In the genomic region with DNA sequence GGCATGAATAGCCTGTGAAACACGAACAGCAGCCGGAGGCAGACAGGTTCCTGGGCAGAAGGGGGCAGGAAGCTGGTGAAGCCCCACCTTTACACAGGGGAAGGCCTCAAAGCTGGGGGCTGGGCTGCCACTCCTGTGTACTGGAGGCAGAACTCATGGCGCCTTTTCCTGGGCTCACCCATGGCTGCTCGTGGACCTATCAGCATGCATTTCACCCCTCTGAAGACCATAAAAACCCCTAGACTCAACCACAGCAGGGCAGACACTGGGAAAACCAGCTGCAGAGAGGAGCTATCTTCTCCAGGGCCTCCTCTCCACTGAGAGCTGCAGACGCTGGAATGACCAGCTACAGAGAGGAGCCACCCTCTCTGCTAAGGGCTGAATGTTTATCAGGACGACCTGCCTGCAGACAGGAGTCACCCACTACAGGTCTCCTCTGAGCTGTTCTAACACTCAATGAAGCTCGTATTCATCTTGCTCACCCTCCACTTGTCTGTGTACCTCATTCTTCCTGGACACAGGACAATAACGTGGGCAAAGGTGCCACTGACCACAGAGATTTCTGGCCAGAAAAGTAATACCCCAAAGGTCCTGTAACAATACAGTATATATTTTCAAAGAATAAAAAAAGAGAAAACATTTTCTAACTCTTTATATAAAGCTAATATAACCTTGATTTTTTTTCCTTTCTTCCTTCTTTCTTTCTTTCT, we compare ENCODE assay signal across 19 cellular contexts. TPM values are rescaled to one million over a fixed set of nuclear protein-coding genes. Genes with fewer than 3 reads are reported as not detected.
DNase-seq lines count a peak whose midpoint lies in the region; ATAC-seq, FAIRE-seq and TF ChIP-seq lines count a peak whose summit lies in the region.
"Had no signal": no experiment of that assay in that cellular context is flagged by ENCODE, and none has a peak within 500 bp of the region (broad histone marks: within the 10 kb centered on the region; RNA-seq: fewer than 3 reads in every experiment).

No MANE protein-coding gene starts in this region.

- H2AFZ ChIP-seq in DND-41 (ENCODE audit: low read depth, low read length) (0 out of 2 replicates have a peak overlapping the region, but pooled peaks have one; percentile 17), H1 (ENCODE audit: low read length) (peak overlapping the region; percentile 88; the same call in 1 of the 2 replicates)
- H2AFZ ChIP-seq: GM23248 had no signal

- H3K27me3 ChIP-seq in DND-41 (ENCODE audit: insufficient read depth, low read length, poor library complexity) = no peaks in the 10 kb centered on the region
- no peaks in the 10 kb centered on the region for H3K27me3 ChIP-seq in H1 (replicated peaks in 1 of 4; ENCODE audit: control insufficient read depth in 3 of 4, extremely low read depth in 1 of 4, insufficient read depth in 3 of 4, low read length in 3 of 4)

- TF ChIP-seq RAD21 in H1 (IDR thresholded peaks at IDR 0.05 in 1 of 2, conservative IDR thresholded peaks at IDR 0.05 in 1 of 2; ENCODE audit: low read depth in 2 of 2, low read length in 2 of 2) = no peak

- H4K5ac ChIP-seq in H1 (ENCODE audit: insufficient read length, low read depth, low read length) = no peak overlapping the region

- POLR2A ChIA-PET in HEK293 (lab: Yijun Ruan, JAX) = no interaction called here
- POLR2A ChIA-PET in H1 (lab: Charles Lee; ENCODE audit: partially characterized antibody) = interaction anchor here (0.8 kb wide), 1 partner anchor 81 kb away, joined by 4 read pairs; a partner anchor contains a TSS

- no peak overlapping the region for H3K27ac ChIP-seq in DND-41 (ENCODE audit: low read length)
- no peak overlapping the region for H3K27ac ChIP-seq in HEK293 (ENCODE audit: extremely low read depth, low read depth, low read length)
- H3K27ac ChIP-seq in H1 (ENCODE audit: low read depth, low read length) = no peak overlapping the region
- H3K27ac ChIP-seq: GM23248 had no signal

- H3K9me3 ChIP-seq in DND-41 (ENCODE audit: insufficient read depth, low read length, severe bottlenecking) (peaks cover 4% of the 10 kb centered on the region), HEK293 (ENCODE audit: control insufficient read depth, insufficient read depth, low read depth, low read length) (no peaks in the 10 kb centered on the region), H1 (ENCODE audit: insufficient read depth in 2 of 2, low read depth in 1 of 2, low read length in 1 of 2) (peaks cover 6 to 8% of the 10 kb centered on the region in 2 experiments; a peak in 3 of 4 replicates), mucosa of descending colon (no peaks in the 10 kb centered on the region)

- CTCF ChIA-PET in HEK293 (lab: Yijun Ruan, JAX) (interaction anchor here (1.0 kb wide), 1 partner anchor 81 kb away, joined by 3 read pairs; a partner anchor contains a TSS), H1 (lab: Charles Lee; ENCODE audit: partially characterized antibody) (interaction anchor here (0.6 to 1.2 kb wide), 5 partner anchors 63 to 652 kb away, joined by 3 to 4 read pairs (median 3); no protein-coding TSS in a partner anchor)

- no peak overlapping the region for H2BK120ac ChIP-seq in H1 (replicated peaks; ENCODE audit: low read depth, low read length)

- TF ChIP-seq CTCF in DND-41 (IDR thresholded peaks at IDR 0.05; ENCODE audit: borderline replicate concordance, extremely low read depth, low read length, poor library complexity, severe bottlenecking) (no peak), HEK293 (tag by site-specific recombination; IDR thresholded peaks at IDR 0.05) (no peak), H1 (IDR thresholded peaks at IDR 0.05; ENCODE audit: control extremely low read depth in 1 of 3, insufficient read depth in 1 of 3, low read depth in 1 of 3, low read length in 3 of 3) (no peak), mucosa of descending colon (IDR thresholded peaks at IDR 0.05) (no peak)

- no peak for TF ChIP-seq EP300 in H1 (IDR thresholded peaks at IDR 0.05; ENCODE audit: borderline replicate concordance in 1 of 2, low read depth in 2 of 2, low read length in 2 of 2)

- no peak overlapping the region for H3K56ac ChIP-seq in H1 (replicated peaks; ENCODE audit: insufficient read length, low read depth, low read length)

- H3K4me1 Mint-ChIP-seq in stimulated activated effector memory CD8-positive, alpha-beta T cell treated with anti-CD3 and anti-CD28 coated beads, Interleukin-12 subunit alpha, Interleukin-12 subunit beta, amount 100 ng/mL, for 72 hours = no peaks in the 10 kb centered on the region
- H3K4me1 Mint-ChIP-seq: CD4-positive, alpha-beta memory T cell; H9 had no signal

- H2BK5ac ChIP-seq in H1 (ENCODE audit: low read depth, low read length) = no peak overlapping the region

- H3K9me3 Mint-ChIP-seq in stimulated activated effector memory CD8-positive, alpha-beta T cell treated with anti-CD3 and anti-CD28 coated beads, Interleukin-12 subunit alpha, Interleukin-12 subunit beta, amount 100 ng/mL, for 72 hours = no peaks in the 10 kb centered on the region
- H3K9me3 Mint-ChIP-seq: CD4-positive, alpha-beta memory T cell; HFFc6 had no signal

- H4K20me1 ChIP-seq in DND-41 (ENCODE audit: insufficient read depth, low read length) (no peaks in the 10 kb centered on the region), H1 (replicated peaks in 1 of 2; ENCODE audit: control insufficient read depth in 1 of 2, insufficient read depth in 2 of 2, low read length in 2 of 2) (no peaks in the 10 kb centered on the region)

- H3K36me3 Mint-ChIP-seq in stimulated activated effector memory CD8-positive, alpha-beta T cell treated with anti-CD3 and anti-CD28 coated beads, Interleukin-12 subunit alpha, Interleukin-12 subunit beta, amount 100 ng/mL, for 72 hours = no peaks in the 10 kb centered on the region
- H3K36me3 Mint-ChIP-seq: CD4-positive, alpha-beta memory T cell had no signal

- H3K4me3 ChIP-seq in DND-41 (ENCODE audit: low read depth in 1 of 2, low read length in 2 of 2) (no peak overlapping the region), HEK293 (ENCODE audit: low read depth, low read length) (no peak overlapping the region), H1 (ENCODE audit: extremely low read depth in 1 of 4, insufficient read depth in 2 of 4, low read depth in 3 of 4, low read length in 4 of 4) (no peak overlapping the region; a peak in 1 of 8 replicates), mucosa of descending colon (no peak overlapping the region)
- H3K4me3 ChIP-seq: GM12878, GM23248 had no signal

- no peak overlapping the region for H3K4me3 Mint-ChIP-seq in stimulated activated effector memory CD8-positive, alpha-beta T cell treated with anti-CD3 and anti-CD28 coated beads, Interleukin-12 subunit alpha, Interleukin-12 subunit beta, amount 100 ng/mL, for 72 hours
- H3K4me3 Mint-ChIP-seq: CD4-positive, alpha-beta memory T cell; H9; HFFc6 had no signal

- no peaks in the 10 kb centered on the region for H3K23me2 ChIP-seq in H1 (ENCODE audit: low read depth, low read length)

- H3K14ac ChIP-seq in H1 (ENCODE audit: insufficient read length) = no peak overlapping the region

- no peak for TF ChIP-seq POLR2A in H1 (IDR thresholded peaks at IDR 0.05; ENCODE audit: control extremely low read depth in 1 of 2, low read depth in 2 of 2, low read length in 2 of 2)

- no peak overlapping the region for H3K27ac Mint-ChIP-seq in stimulated activated effector memory CD8-positive, alpha-beta T cell treated with anti-CD3 and anti-CD28 coated beads, Interleukin-12 subunit alpha, Interleukin-12 subunit beta, amount 100 ng/mL, for 72 hours
- H3K27ac Mint-ChIP-seq: CD4-positive, alpha-beta memory T cell; H9; HFFc6 had no signal

- no peaks in the 10 kb centered on the region for H3K79me1 ChIP-seq in H1 (ENCODE audit: low read depth, low read length)

- intact Hi-C loops in mucosa of descending colon (cut with DNase I, micrococcal nuclease) = loop anchor here in 1 of 2 donors (10.0 kb wide), 1 partner anchor 174 kb away; a partner anchor contains a TSS

- H4K91ac ChIP-seq in H1 (replicated peaks; ENCODE audit: insufficient read length, low read length) = no peak overlapping the region

- FAIRE-seq in H1 (lab: Jason Lieb, UNC) = no peak
- FAIRE-seq: GM12878, GM19239 had no signal

- no peak overlapping the region for H2BK20ac ChIP-seq in H1 (ENCODE audit: low read length)

- ATAC-seq in DND-41 (ENCODE audit: insufficient read depth, low read depth) (peak; percentile 37; the same call in 1 of the 3 replicates), mucosa of descending colon (no peak)
- ATAC-seq in stimulated activated effector memory CD8-positive, alpha-beta T cell treated with anti-CD3 and anti-CD28 coated beads, Interleukin-12 subunit alpha, Interleukin-12 subunit beta, amount 100 ng/mL, for 72 hours = peak; percentile 16
- ATAC-seq: GM12878, HCT116 had no signal

- DNase-seq in DND-41 = no peak
- DNase-seq in H1 (ENCODE audit: low read depth in 1 of 2, low spot score in 2 of 2) = no peak
- DNase-seq in stimulated activated effector memory CD8-positive, alpha-beta T cell treated with anti-CD3 and anti-CD28 coated beads, Interleukin-12 subunit alpha, Interleukin-12 subunit beta, amount 100 ng/mL, for 72 hours (ENCODE audit: low spot score in 2 of 2) = no peak
- DNase-seq in hypothalamus (lab: John Stamatoyannopoulos, UW) = no peak
- no peak for DNase-seq in mucosa of descending colon
- DNase-seq: C1 segment of cervical spinal cord; Calu3; CD4-positive, alpha-beta memory T cell; COR-L47; DMS53; DMS79 treated with DMSO at 0.1 percent for 48 hours; GDM1; GM23248; HFFc6 had no signal

- no peak overlapping the region for H3K18ac ChIP-seq in H1 (ENCODE audit: extremely low read depth, low read length)

- peak overlapping the region; percentile 5; the same call in 1 of the 2 replicates for H4K8ac ChIP-seq in H1 (ENCODE audit: extremely low read depth, insufficient read depth, low read length)

- H2BK12ac ChIP-seq in H1 (ENCODE audit: low read depth, low read length) = no peak overlapping the region

- no peak overlapping the region for H2AK5ac ChIP-seq in H1 (ENCODE audit: low read depth, low read length)

- H3K79me2 ChIP-seq in DND-41 (ENCODE audit: insufficient read depth, low read length) = no peaks in the 10 kb centered on the region
- no peaks in the 10 kb centered on the region for H3K79me2 ChIP-seq in H1 (ENCODE audit: control insufficient read depth in 1 of 2, insufficient read depth in 2 of 2, low read length in 2 of 2)

- no peaks in the 10 kb centered on the region for H3K36me3 ChIP-seq in DND-41 (ENCODE audit: insufficient read depth, low read length)
- no peaks in the 10 kb centered on the region for H3K36me3 ChIP-seq in HEK293 (ENCODE audit: control insufficient read depth in 2 of 2, insufficient read depth in 1 of 2, low read length in 2 of 2)
- no peaks in the 10 kb centered on the region for H3K36me3 ChIP-seq in H1 (ENCODE audit: control insufficient read depth in 2 of 4, insufficient read depth in 4 of 4, low read length in 3 of 4)
- no peaks in the 10 kb centered on the region for H3K36me3 ChIP-seq in mucosa of descending colon (ENCODE audit: low read depth)

- no peak overlapping the region for H2BK15ac ChIP-seq in H1 (ENCODE audit: low read length)

- H3K4me2 ChIP-seq in DND-41 (ENCODE audit: insufficient read depth, low read length) = no peak overlapping the region
- no peak overlapping the region for H3K4me2 ChIP-seq in H1 (ENCODE audit: insufficient read depth in 1 of 2, low read depth in 2 of 2, low read length in 2 of 2)

- 89% methylated on average over 8 of the region's 8 CpGs; no CpG with 5 or more reads in 1 of the 2 experiments for WGBS in H1 (ENCODE audit: extremely low coverage in 1 of 2, insufficient coverage in 1 of 2, insufficient read length in 1 of 2, insufficient replicate concordance in 2 of 2, low coverage in 1 of 2, low lambda C conversion rate in 2 of 2, missing lambda C conversion rate in 1 of 2), 2 experiments

- H3K4me1 ChIP-seq in DND-41 (ENCODE audit: insufficient read depth, low read length) = no peaks in the 10 kb centered on the region
- no peaks in the 10 kb centered on the region for H3K4me1 ChIP-seq in HEK293 (ENCODE audit: control insufficient read depth, insufficient read depth, low read length)
- H3K4me1 ChIP-seq in H1 (replicated peaks in 1 of 4; ENCODE audit: control insufficient read depth in 3 of 4, insufficient read depth in 4 of 4, low read length in 3 of 4) = no peaks in the 10 kb centered on the region
- H3K4me1 ChIP-seq in mucosa of descending colon (ENCODE audit: low read depth) = no peaks in the 10 kb centered on the region

- H3K4ac ChIP-seq in H1 (replicated peaks; ENCODE audit: insufficient read length, low read depth, low read length) = no peak overlapping the region

- no peak overlapping the region for H3K9ac ChIP-seq in DND-41 (ENCODE audit: low read depth, low read length)
- no peak overlapping the region for H3K9ac ChIP-seq in H1 (replicated peaks in 1 of 4; ENCODE audit: extremely low read depth in 1 of 4, low read depth in 3 of 4, low read length in 3 of 4)
- H3K9ac ChIP-seq: GM23248 had no signal

- H3K23ac ChIP-seq in H1 (ENCODE audit: insufficient read length) = no peak overlapping the region

RNA-seq across cellular contexts. Expression of a gene that starts 18.9 kb away (rescaled TPM):
- total RNA-seq in H1 (2021; fragmentation: NEBNext Ultra II Directional; extraction: Animal tissue kit (Norgen Biotek cat#: 25700)) = 91.4 and 98.0 TPM in 2 replicates
- 22.9 and 27.0 TPM in 2 replicates for polyA plus RNA-seq in H1 (2011; rRNA removed)
- 30.0 TPM for polyA plus RNA-seq in H1 (2011; cell fraction: cytosol; rRNA removed)
- 69.2 TPM for polyA plus RNA-seq in H1 (2011; cell fraction: nucleus; rRNA removed)
- polyA plus RNA-seq in H1 (2012, experiment 1 of 2) = 49.9 to 68.3 TPM (median 66.1 TPM) in 4 replicates
- polyA plus RNA-seq in H1 (2012, experiment 2 of 2) = 3.2 TPM
- polyA plus RNA-seq in H1 (2013, experiment 1 of 2) = 132 TPM
- 111 TPM for polyA plus RNA-seq in H1 (2013, experiment 2 of 2)
- polyA minus RNA-seq in H1 (2011; rRNA and poly(A)+ RNA removed) = 145 and 183 TPM in 2 replicates
- 49.0 TPM for polyA minus RNA-seq in H1 (2011; cell fraction: cytosol; rRNA and poly(A)+ RNA removed)
- 349 TPM for polyA minus RNA-seq in H1 (2011; cell fraction: nucleus; rRNA and poly(A)+ RNA removed)
- total RNA-seq in mucosa of descending colon = 10 to 100 TPM in 2 of 3 donors, 1 to 10 TPM in 1; 7.0 to 29.7 (median 14.4) TPM
